In the genomic region with DNA sequence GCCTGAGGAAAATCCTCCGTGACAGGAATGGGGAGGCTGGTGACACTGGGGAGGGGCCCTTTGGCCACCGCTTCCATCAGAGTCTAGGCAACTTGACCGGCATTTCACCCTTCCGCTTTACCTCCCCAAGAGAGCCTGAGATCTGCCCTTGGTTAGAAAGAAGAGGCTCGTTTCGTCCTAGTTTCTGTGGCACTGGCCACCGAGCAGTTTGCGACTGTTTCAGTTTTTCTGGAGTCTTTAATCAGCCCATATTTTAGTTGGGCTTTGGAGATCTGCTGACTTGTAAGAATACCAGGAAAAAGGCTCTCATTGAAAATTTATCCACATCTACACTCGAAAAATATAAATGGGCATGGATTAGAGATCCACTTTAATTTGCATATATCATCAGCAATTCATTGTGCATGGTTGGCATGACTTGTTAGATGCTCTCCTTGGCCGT, we compare ENCODE assay signal across 8 cellular contexts. TPM values are rescaled to one million over a fixed set of nuclear protein-coding genes. Genes with fewer than 3 reads are reported as not detected.
A peak's percentile ranks its signal among the peaks of the same experiment; 100 is the strongest.
DNase-seq lines count a peak whose midpoint lies in the region; ATAC-seq and TF ChIP-seq lines count a peak whose summit lies in the region.

No MANE protein-coding gene starts in this region.

- TF ChIP-seq CTCF in HFFc6 (IDR thresholded peaks at IDR 0.05) (no peak), RWPE2 (IDR thresholded peaks at IDR 0.05; ENCODE audit: poor library complexity, severe bottlenecking) (no peak), progenitor cell of endocrine pancreas (IDR thresholded peaks at IDR 0.05; ENCODE audit: unreplicated experiment) (no peak), GM13976 (IDR thresholded peaks at IDR 0.05; ENCODE audit: borderline replicate concordance, control extremely low read depth, extremely low read depth, insufficient read depth, missing control alignments) (no peak)

- peak overlapping the region; percentile 86 for H3K4me3 Mint-ChIP-seq in HFFc6
- H3K4me3 Mint-ChIP-seq in progenitor cell of endocrine pancreas (ENCODE audit: low read depth): peak overlapping the region; percentile 84

- peaks cover 60% of the 10 kb centered on the region for H3K27me3 ChIP-seq in RWPE2 (ENCODE audit: insufficient read depth, poor library complexity, severe bottlenecking)

- in situ Hi-C loops in GM13976 (cut with MboI; ENCODE audit: low sequenced_read_pairs, unreplicated experiment): no loop called here

- no peaks in the 10 kb centered on the region for H3K36me3 ChIP-seq in ES-I3 (ENCODE audit: insufficient read depth, low read length)
- no peaks in the 10 kb centered on the region for H3K36me3 ChIP-seq in RWPE2 (ENCODE audit: low read depth)

- H3K9me3 Mint-ChIP-seq in HFFc6 (no peaks in the 10 kb centered on the region), progenitor cell of endocrine pancreas (ENCODE audit: low read depth) (no peaks in the 10 kb centered on the region)

- H3K36me3 Mint-ChIP-seq in HFFc6 (ENCODE audit: low read depth) (no peaks in the 10 kb centered on the region), progenitor cell of endocrine pancreas (ENCODE audit: insufficient read depth) (no peaks in the 10 kb centered on the region)

- ATAC-seq in RWPE2 (ENCODE audit: low read depth) (peak; percentile 16; the same call in 1 of the 3 replicates), GM19452 (IDR thresholded peaks at IDR 0.05; ENCODE audit: unreplicated experiment) (no peak), GM18520 (IDR thresholded peaks at IDR 0.05; ENCODE audit: unreplicated experiment) (no peak)

- peak overlapping the region; percentile 72 for H3K9ac ChIP-seq in ES-I3 (ENCODE audit: low read depth, low read length)

- DNase-seq in HFFc6: no peak
- DNase-seq in RWPE2 (ENCODE audit: low spot score): no peak
- peak; percentile 15 for DNase-seq in fibroblast of peridontal ligament (ENCODE audit: extremely low read depth)
- DNase-seq in progenitor cell of endocrine pancreas (ENCODE audit: low spot score, unreplicated experiment): no peak
- no peak for DNase-seq in GM13976 (ENCODE audit: low spot score)

- H3K4me1 ChIP-seq in ES-I3 (ENCODE audit: insufficient read depth, low read length) (peaks cover 3% of the 10 kb centered on the region; the same call in 1 of the 2 replicates), RWPE2 (ENCODE audit: insufficient read depth, poor library complexity, severe bottlenecking) (no peaks in the 10 kb centered on the region)

- no peak overlapping the region for H3K27ac ChIP-seq in RWPE2 (ENCODE audit: poor library complexity, severe bottlenecking)

- H3K4me3 ChIP-seq in RWPE2 (ENCODE audit: severe bottlenecking): peak overlapping the region; percentile 26

- H3K27ac Mint-ChIP-seq in HFFc6: no peak overlapping the region
- H3K27ac Mint-ChIP-seq in progenitor cell of endocrine pancreas: peak overlapping the region; percentile 76

- peaks cover 18% of the 10 kb centered on the region for H3K4me1 Mint-ChIP-seq in HFFc6 (ENCODE audit: low read depth)
- H3K4me1 Mint-ChIP-seq in progenitor cell of endocrine pancreas (ENCODE audit: low read depth): peaks cover 12% of the 10 kb centered on the region

- H3K27me3 Mint-ChIP-seq in HFFc6 (ENCODE audit: insufficient read depth): peaks cover 10% of the 10 kb centered on the region
- H3K27me3 Mint-ChIP-seq in progenitor cell of endocrine pancreas: peaks cover 47% of the 10 kb centered on the region

- H3K9me3 ChIP-seq in ES-I3 (ENCODE audit: control insufficient read depth, insufficient read depth, low read length) (no peaks in the 10 kb centered on the region), RWPE2 (ENCODE audit: severe bottlenecking) (no peaks in the 10 kb centered on the region)

RNA-seq across cellular contexts. Expression of gene ANKS1B, which starts 0.4 kb away (rescaled TPM):
- under 1 TPM; 0.31 to 0.66 (median 0.37) TPM for total RNA-seq in HFFc6 (2021; fragmentation: NEBNext Ultra II Directional; extraction: Animal tissue kit (Norgen Biotek cat#: 25700))
- total RNA-seq in progenitor cell of endocrine pancreas: 10.1 and 14.0 TPM in 2 replicates
